Comparison of ENCODE assay signal across 8 cellular contexts in the genomic region with DNA sequence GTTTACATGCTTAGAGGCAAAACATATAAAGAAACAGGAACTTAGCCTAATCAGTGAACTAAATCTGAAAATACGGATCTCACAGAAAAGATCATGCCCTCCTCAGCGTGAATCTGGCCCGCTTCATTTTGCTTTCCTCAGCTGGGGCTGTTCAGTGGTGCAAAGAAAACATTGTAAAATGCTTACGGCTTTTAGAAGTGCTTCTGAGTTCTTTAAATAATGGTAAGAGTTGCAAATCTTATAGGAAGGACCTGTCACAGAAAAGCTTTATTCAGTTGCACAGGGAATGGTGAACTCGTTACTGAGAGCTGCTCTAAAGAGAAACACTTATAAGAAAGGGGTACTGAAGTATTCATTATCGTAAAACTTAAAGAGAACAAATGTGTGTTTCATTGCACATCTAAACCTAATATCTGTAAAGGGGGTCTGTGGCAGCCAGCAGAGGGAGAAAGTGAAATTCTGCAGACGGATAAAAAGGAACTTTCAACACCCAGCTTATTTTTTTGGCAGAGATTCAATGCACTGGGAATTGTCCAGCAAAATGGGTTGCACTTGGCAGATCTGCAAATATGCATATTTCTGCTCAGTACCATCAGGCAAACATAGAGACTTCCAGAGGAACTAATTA.
A peak's percentile ranks its signal among the peaks of the same experiment; 100 is the strongest.
DNase-seq lines count a peak whose midpoint lies in the region; ATAC-seq and TF ChIP-seq lines count a peak whose summit lies in the region.

No MANE protein-coding gene starts in this region.

- CTCF ChIA-PET in CD4-positive, alpha-beta T cell (lab: Charles Lee): interaction anchor here (0.6 kb wide), 1 partner anchor 62 kb away, joined by 3 read pairs; no protein-coding TSS in a partner anchor

- POLR2A ChIA-PET in CD4-positive, alpha-beta T cell (lab: Charles Lee): no interaction called here

- peak overlapping the region; percentile 45 to 82 (median 74) for H3K4me3 Mint-ChIP-seq in brain
- peak overlapping the region; percentile 12 for H3K4me3 Mint-ChIP-seq in mesothelial cell of epicardium
- no peak overlapping the region for H3K4me3 Mint-ChIP-seq in effector memory CD8-positive, alpha-beta T cell
- no peak overlapping the region for H3K4me3 Mint-ChIP-seq in CD4-positive, alpha-beta T cell

- H3K27ac ChIP-seq in CD4-positive, alpha-beta T cell (ENCODE audit: low read depth, low read length): no peak overlapping the region

- no peaks in the 10 kb centered on the region for H3K27me3 ChIP-seq in CD4-positive, alpha-beta T cell (ENCODE audit: control insufficient read depth, insufficient read depth, low read length)

- no peak overlapping the region for H3K4me3 ChIP-seq in AG09309 (ENCODE audit: control insufficient read depth, low read depth, low read length)

- intact Hi-C loops in CD4-positive, alpha-beta T cell (cut with DNase I, micrococcal nuclease): no loop called here

- TF ChIP-seq CTCF in AG09309 (IDR thresholded peaks at IDR 0.05; ENCODE audit: control insufficient read depth, insufficient read depth, low read depth, low read length, missing control alignments) (no peak), brain (conservative IDR thresholded peaks at IDR 0.05) (peak in 1 of 2 experiments; percentile 23), mesothelial cell of epicardium (IDR thresholded peaks at IDR 0.05; ENCODE audit: unreplicated experiment) (no peak)
- no peak for TF ChIP-seq CTCF in CD4-positive, alpha-beta T cell (IDR thresholded peaks at IDR 0.05)

- H3K36me3 Mint-ChIP-seq in brain: peaks cover 14% of the 10 kb centered on the region
- no peaks in the 10 kb centered on the region for H3K36me3 Mint-ChIP-seq in mesothelial cell of epicardium
- H3K36me3 Mint-ChIP-seq in effector memory CD8-positive, alpha-beta T cell (ENCODE audit: insufficient read depth): no peaks in the 10 kb centered on the region
- H3K36me3 Mint-ChIP-seq in CD4-positive, alpha-beta T cell (ENCODE audit: low read depth): no peaks in the 10 kb centered on the region

- H3K9me3 Mint-ChIP-seq in brain (no peaks in the 10 kb centered on the region), mesothelial cell of epicardium (no peaks in the 10 kb centered on the region)
- H3K9me3 Mint-ChIP-seq in effector memory CD8-positive, alpha-beta T cell: no peaks in the 10 kb centered on the region
- no peaks in the 10 kb centered on the region for H3K9me3 Mint-ChIP-seq in CD4-positive, alpha-beta T cell

- no peaks in the 10 kb centered on the region for H3K9me3 ChIP-seq in CD4-positive, alpha-beta T cell (ENCODE audit: control insufficient read depth, low read length)

- peak; percentile 44 for DNase-seq in AG09309 (ENCODE audit: low read depth)
- DNase-seq in mesothelial cell of epicardium (ENCODE audit: low spot score in 2 of 2, unreplicated experiment in 2 of 2): no peak
- no peak for DNase-seq in activated CD4-positive, alpha-beta T cell treated with anti-CD3 and anti-CD28 coated beads, Interleukin-2, amount 50 U/mL, for 4 hours
- no peak for DNase-seq in activated naive CD4-positive, alpha-beta T cell treated with anti-CD3 and anti-CD28 coated beads, Interleukin-2, amount 50 U/mL, for 16 hours
- no peak for DNase-seq in effector memory CD8-positive, alpha-beta T cell
- DNase-seq in CD4-positive, alpha-beta T cell: no peak

- H3K4me1 Mint-ChIP-seq in brain (peaks cover 33% of the 10 kb centered on the region), mesothelial cell of epicardium (peaks cover 7% of the 10 kb centered on the region)
- peaks cover 0 to 4% of the 10 kb centered on the region in 2 donors for H3K4me1 Mint-ChIP-seq in effector memory CD8-positive, alpha-beta T cell (ENCODE audit: low read depth in 2 of 2)
- H3K4me1 Mint-ChIP-seq in CD4-positive, alpha-beta T cell (ENCODE audit: low read depth): peaks cover 6% of the 10 kb centered on the region

- peak overlapping the region; percentile 25 to 93 (median 87) for H3K27ac Mint-ChIP-seq in brain
- H3K27ac Mint-ChIP-seq in mesothelial cell of epicardium: peak overlapping the region; percentile 15
- H3K27ac Mint-ChIP-seq in effector memory CD8-positive, alpha-beta T cell: no peak overlapping the region
- no peak overlapping the region for H3K27ac Mint-ChIP-seq in CD4-positive, alpha-beta T cell

- ATAC-seq in HG02571 (IDR thresholded peaks at IDR 0.05; ENCODE audit: unreplicated experiment): peak; percentile 46
- no peak for ATAC-seq in effector memory CD8-positive, alpha-beta T cell (replicated peaks)
- ATAC-seq in CD4-positive, alpha-beta T cell (ENCODE audit: poor library complexity): no peak

- H3K27me3 Mint-ChIP-seq in brain (no peaks in the 10 kb centered on the region), mesothelial cell of epicardium (ENCODE audit: low read depth) (no peaks in the 10 kb centered on the region)
- peaks cover 6% of the 10 kb centered on the region in 2 donors for H3K27me3 Mint-ChIP-seq in effector memory CD8-positive, alpha-beta T cell
- H3K27me3 Mint-ChIP-seq in CD4-positive, alpha-beta T cell: peaks cover 10% of the 10 kb centered on the region

Comparison
In these comparisons a context has a peak if more than half of its experiments do, and no peak if none do; other contexts are left out.
1. H3K27ac Mint-ChIP-seq: peak in brain (5 of 5) and mesothelial cell of epicardium (single experiment); none in effector memory CD8-positive, alpha-beta T cell (0 of 2) and CD4-positive, alpha-beta T cell (single experiment).
2. H3K4me3 Mint-ChIP-seq: peak in brain (5 of 5) and mesothelial cell of epicardium (single experiment); none in effector memory CD8-positive, alpha-beta T cell (0 of 2) and CD4-positive, alpha-beta T cell (single experiment).